ENCODE assay signal across 9 cellular contexts in genomic region chr11:68314886-68315580, GRCh38. TPM values are rescaled to one million over a fixed set of nuclear protein-coding genes. Genes with fewer than 3 reads are reported as not detected.
A peak's percentile ranks its signal among the peaks of the same experiment; 100 is the strongest.
DNase-seq lines count a peak whose midpoint lies in the region; ATAC-seq and TF ChIP-seq lines count a peak whose summit lies in the region.
"Had no signal": no experiment of that assay in that cellular context is flagged by ENCODE, and none has a peak within 500 bp of the region (broad histone marks: within the 10 kb centered on the region; RNA-seq: fewer than 3 reads in every experiment).

No MANE protein-coding gene starts in this region.

- H3K79me1 ChIP-seq in mesenchymal stem cell (replicated peaks; ENCODE audit: low read length, poor library complexity, severe bottlenecking), result peaks cover 16% of the 10 kb centered on the region

- H3K9ac ChIP-seq in HUES48 (ENCODE audit: low read depth, low read length), result no peak overlapping the region
- H3K9ac ChIP-seq in mesenchymal stem cell (ENCODE audit: low read length), result peak overlapping the region; percentile 82

- H3K9me3 ChIP-seq in HUES48 (ENCODE audit: control insufficient read depth, insufficient read depth, low read length) (no peaks in the 10 kb centered on the region), mesenchymal stem cell (ENCODE audit: control insufficient read depth, low read length) (no peaks in the 10 kb centered on the region)

- peak overlapping the region; percentile 83 for H3K4me2 ChIP-seq in mesenchymal stem cell (ENCODE audit: low read length, poor library complexity, severe bottlenecking)

- ATAC-seq in central memory CD8-positive, alpha-beta T cell (replicated peaks; ENCODE audit: extremely low read depth, poor library complexity, severe bottlenecking), result no peak
- ATAC-seq in HG03139 (IDR thresholded peaks at IDR 0.05; ENCODE audit: unreplicated experiment) (no peak), GM21737 (IDR thresholded peaks at IDR 0.05; ENCODE audit: unreplicated experiment) (no peak), GM18498 (IDR thresholded peaks at IDR 0.05; ENCODE audit: unreplicated experiment) (no peak)

- H2BK120ac ChIP-seq in mesenchymal stem cell (ENCODE audit: low read depth, low read length), result peak overlapping the region; percentile 85

- H3K4me3 ChIP-seq in HUES48 (ENCODE audit: low read depth, low read length), result peak overlapping the region; percentile 73; the same call in 1 of the 2 replicates
- peak overlapping the region in 1 of 2 experiments; percentile 83 for H3K4me3 ChIP-seq in mesenchymal stem cell (ENCODE audit: insufficient read depth in 1 of 2, low read depth in 1 of 2, low read length in 2 of 2)
- H3K4me3 ChIP-seq in foreskin fibroblast (ENCODE audit: low read depth in 1 of 2, low read length in 2 of 2), result peak overlapping the region in 1 of 2 donors; percentile 57

- peaks cover 22% of the 10 kb centered on the region for H3K4me1 Mint-ChIP-seq in central memory CD8-positive, alpha-beta T cell

- peak overlapping the region; percentile 35 to 46 for H3K4ac ChIP-seq in mesenchymal stem cell (ENCODE audit: low read depth in 1 of 2, low read length in 2 of 2)

- H3K23ac ChIP-seq in mesenchymal stem cell (ENCODE audit: low read length in 2 of 2), result no peak overlapping the region

- H3K36me3 ChIP-seq in HUES48 (ENCODE audit: control insufficient read depth, insufficient read depth, low read length) (no peaks in the 10 kb centered on the region; the same call in 1 of the 2 replicates), mesenchymal stem cell (ENCODE audit: control insufficient read depth in 1 of 2, insufficient read depth in 2 of 2, low read depth in 1 of 2, low read length in 2 of 2) (no peaks in the 10 kb centered on the region)

- H3K4me1 ChIP-seq in HUES48 (ENCODE audit: control insufficient read depth, insufficient read depth, low read length) (peaks cover 29% of the 10 kb centered on the region), mesenchymal stem cell (ENCODE audit: control insufficient read depth, insufficient read depth, low read depth, low read length) (peaks cover 34% of the 10 kb centered on the region)

- H3K27me3 ChIP-seq in HUES48 (ENCODE audit: control insufficient read depth, insufficient read depth, low read length) (peaks cover 5% of the 10 kb centered on the region; the same call in 1 of the 2 replicates), mesenchymal stem cell (ENCODE audit: control insufficient read depth in 1 of 2, insufficient read depth in 1 of 2, low read length in 2 of 2) (no peaks in the 10 kb centered on the region)

- peak overlapping the region; percentile 74 for H4K91ac ChIP-seq in mesenchymal stem cell (ENCODE audit: low read length)

- H3K9me3 Mint-ChIP-seq in central memory CD8-positive, alpha-beta T cell, result no peaks in the 10 kb centered on the region

- H3K4me3 Mint-ChIP-seq in central memory CD8-positive, alpha-beta T cell, result peak overlapping the region; percentile 76

- no peak overlapping the region for H3K27ac Mint-ChIP-seq in central memory CD8-positive, alpha-beta T cell (ENCODE audit: low read depth)

- H2AFZ ChIP-seq in mesenchymal stem cell (ENCODE audit: low read depth, low read length), result no peak overlapping the region

- WGBS in mesenchymal stem cell, result 47% methylated on average over 17 of the region's 19 CpGs

- peak overlapping the region; percentile 76 for H3K27ac ChIP-seq in HUES48 (ENCODE audit: low read depth, low read length)
- peak overlapping the region; percentile 80 for H3K27ac ChIP-seq in mesenchymal stem cell (ENCODE audit: low read length, poor library complexity, severe bottlenecking)

- peak overlapping the region in 1 of 2 experiments; percentile 35 for H3K14ac ChIP-seq in mesenchymal stem cell (ENCODE audit: low read length in 2 of 2)

- H4K8ac ChIP-seq in mesenchymal stem cell (ENCODE audit: low read length), result peak overlapping the region; percentile 88

- peak overlapping the region; percentile 70 to 77 for H3K18ac ChIP-seq in mesenchymal stem cell (ENCODE audit: low read depth in 1 of 2, low read length in 2 of 2)

- peak overlapping the region; percentile 51 for H2BK5ac ChIP-seq in mesenchymal stem cell (ENCODE audit: low read depth, low read length, poor library complexity, severe bottlenecking)

- peak overlapping the region; percentile 59 to 92 for H2BK12ac ChIP-seq in mesenchymal stem cell (ENCODE audit: low read length in 2 of 2)

- peaks cover 9% of the 10 kb centered on the region for H3K27me3 Mint-ChIP-seq in central memory CD8-positive, alpha-beta T cell

- peak overlapping the region; percentile 84 for H2BK15ac ChIP-seq in mesenchymal stem cell (ENCODE audit: low read depth, poor library complexity, severe bottlenecking)

- peak overlapping the region; percentile 64 for H2AK5ac ChIP-seq in mesenchymal stem cell (ENCODE audit: low read length, severe bottlenecking)

- no peak for TF ChIP-seq CTCF in foreskin fibroblast (IDR thresholded peaks at IDR 0.05; ENCODE audit: low read depth, low read length)

- DNase-seq in 8988T (peak; percentile 69), mesenchymal stem cell (peak; percentile 76), foreskin fibroblast (no peak)
- no peak for DNase-seq in central memory CD8-positive, alpha-beta T cell (ENCODE audit: low spot score in 2 of 2)
- DNase-seq: NCI-H1436 had no signal

- H3K36me3 Mint-ChIP-seq in central memory CD8-positive, alpha-beta T cell (ENCODE audit: insufficient read depth), result peaks cover under 1% of the 10 kb centered on the region

RNA-seq across cellular contexts. Expression of gene LRP5, which starts 2.6 kb away (rescaled TPM):
- 46.4 TPM for polyA plus RNA-seq in mesenchymal stem cell (2013, experiment 1 of 2)
- 41.4 TPM for polyA plus RNA-seq in mesenchymal stem cell (2013, experiment 2 of 2)

RNA-seq across cellular contexts. Expression of gene C11orf24, which starts 43.3 kb away (rescaled TPM):
- 90.1 TPM for polyA plus RNA-seq in mesenchymal stem cell (2013, experiment 1 of 2)
- 93.9 TPM for polyA plus RNA-seq in mesenchymal stem cell (2013, experiment 2 of 2)

Comparison
In these comparisons a context has a peak if more than half of its experiments do, and no peak if none do; other contexts are left out.
1. DNase-seq: peak in 8988T (single experiment) and mesenchymal stem cell (single experiment); none in central memory CD8-positive, alpha-beta T cell (0 of 2) and foreskin fibroblast (0 of 2).